ENCODE assay signal across 8 cellular contexts in genomic region chr20:17610566-17611289, GRCh38. TPM values are rescaled to one million over a fixed set of nuclear protein-coding genes. Genes with fewer than 3 reads are reported as not detected.
DNase-seq lines count a peak whose midpoint lies in the region; ATAC-seq and TF ChIP-seq lines count a peak whose summit lies in the region.

No MANE protein-coding gene starts in this region.

- TF ChIP-seq CTCF in right atrium auricular region (IDR thresholded peaks at IDR 0.05) (no peak), OCI-LY7 (conservative IDR thresholded peaks at IDR 0.05; ENCODE audit: low read length) (no peak)

- H3K27me3 ChIP-seq in right atrium auricular region: no peaks in the 10 kb centered on the region

- H3K27ac ChIP-seq in KOPT-K1 (ENCODE audit: low read depth, low read length, poor library complexity, severe bottlenecking) (peak overlapping the region; percentile 80), right atrium auricular region (peak overlapping the region; percentile 8 to 70), OCI-LY7 (ENCODE audit: low read depth, low read length, poor library complexity, severe bottlenecking) (no peak overlapping the region)

- no peaks in the 10 kb centered on the region for H3K9me3 ChIP-seq in KOPT-K1 (ENCODE audit: insufficient read depth, low read length, poor library complexity, severe bottlenecking)
- no peaks in the 10 kb centered on the region for H3K9me3 ChIP-seq in right atrium auricular region
- H3K9me3 ChIP-seq in OCI-LY7 (ENCODE audit: low read length): no peaks in the 10 kb centered on the region

- H3K4me1 ChIP-seq in right atrium auricular region (peaks cover 0 to 55% of the 10 kb centered on the region in 2 donors), OCI-LY7 (ENCODE audit: insufficient read depth, low read length, poor library complexity, severe bottlenecking) (no peaks in the 10 kb centered on the region)

- no peaks in the 10 kb centered on the region for H3K79me2 ChIP-seq in OCI-LY7 (ENCODE audit: insufficient read depth, low read depth, low read length)

- CTCF ChIA-PET in OCI-LY7 (lab: Charles Lee; ENCODE audit: unreplicated experiment): no interaction called here

- H3K36me3 ChIP-seq in KOPT-K1 (ENCODE audit: insufficient read depth, low read length): peaks cover 18% of the 10 kb centered on the region; the same call in 1 of the 2 replicates
- peaks cover 63% of the 10 kb centered on the region for H3K36me3 ChIP-seq in right atrium auricular region
- H3K36me3 ChIP-seq in OCI-LY7 (ENCODE audit: insufficient read depth, low read length): no peaks in the 10 kb centered on the region

- H3K4me2 ChIP-seq in OCI-LY7 (ENCODE audit: low read length): no peak overlapping the region

- ATAC-seq in HG02642 (IDR thresholded peaks at IDR 0.05; ENCODE audit: poor library complexity, unreplicated experiment) (no peak), GM21367 (IDR thresholded peaks at IDR 0.05; ENCODE audit: unreplicated experiment) (no peak)

- H3K4me3 ChIP-seq in right atrium auricular region (no peak overlapping the region), OCI-LY7 (ENCODE audit: low read depth, low read length, poor library complexity, severe bottlenecking) (no peak overlapping the region)

- H3K9me2 ChIP-seq in OCI-LY7 (ENCODE audit: insufficient read depth, low read length): no peaks in the 10 kb centered on the region

- H4K20me1 ChIP-seq in OCI-LY7 (ENCODE audit: insufficient read depth, low read length): no peaks in the 10 kb centered on the region

- no peak overlapping the region for H2AFZ ChIP-seq in OCI-LY7 (ENCODE audit: low read length)

- BruUV-seq in OCI-LY7 (replicated peaks; lab: Mats Ljungman, UMichigan): no TSS peak

- POLR2A ChIA-PET in OCI-LY7 (lab: Charles Lee): no interaction called here

- intact Hi-C loops in OCI-LY7 (cut with micrococcal nuclease; ENCODE audit: unreplicated experiment): no loop called here

- peak; percentile 58 to 63 for DNase-seq in activated T-cell treated with anti-CD3 and anti-CD28 coated beads, Interleukin-2, amount 50 U/mL, for 48 hours
- DNase-seq in right atrium auricular region (ENCODE audit: low spot score): peak; percentile 59
- DNase-seq in stimulated activated CD4-positive, alpha-beta T cell treated with anti-CD3 and anti-CD28 coated beads, TNF-alpha, amount 100 ng/mL, for 24 hours (ENCODE audit: low read depth in 3 of 3): peak in 2 of 3 experiments; percentile 22 to 47
- no peak for DNase-seq in dedifferentiated amniotic fluid mesenchymal stem cell (ENCODE audit: extremely low spot score)
- DNase-seq in OCI-LY7 (ENCODE audit: low spot score): no peak

RNA-seq across cellular contexts. Expression of gene DSTN, which starts 40.9 kb away (rescaled TPM):
- total RNA-seq in right atrium auricular region (100 to 1,000 TPM; 585 to 760 TPM), OCI-LY7 (2022) (58.1 and 61.2 TPM in 2 replicates)
- total RNA-seq in OCI-LY7 (2014; rRNA removed; shearing (Covaris generic)): 25.5 and 28.0 TPM in 2 replicates

Comparison
In these comparisons a context has a peak if more than half of its experiments do, and no peak if none do; other contexts are left out.
1. DNase-seq: peak in activated T-cell treated with anti-CD3 and anti-CD28 coated beads, Interleukin-2, amount 50 U/mL, for 48 hours (2 of 2), right atrium auricular region (single experiment) and stimulated activated CD4-positive, alpha-beta T cell treated with anti-CD3 and anti-CD28 coated beads, TNF-alpha, amount 100 ng/mL, for 24 hours (2 of 3); none in dedifferentiated amniotic fluid mesenchymal stem cell (single experiment) and OCI-LY7 (single experiment).
2. RNA of gene DSTN, which starts 40.9 kb away (total RNA-seq): 585 to 760 TPM in right atrium auricular region; 25.5 to 61.2 TPM in OCI-LY7; every median in the first group is over 4 times any median in the second.